Comparison of ENCODE assay signal across 17 cellular contexts in the genomic region with DNA sequence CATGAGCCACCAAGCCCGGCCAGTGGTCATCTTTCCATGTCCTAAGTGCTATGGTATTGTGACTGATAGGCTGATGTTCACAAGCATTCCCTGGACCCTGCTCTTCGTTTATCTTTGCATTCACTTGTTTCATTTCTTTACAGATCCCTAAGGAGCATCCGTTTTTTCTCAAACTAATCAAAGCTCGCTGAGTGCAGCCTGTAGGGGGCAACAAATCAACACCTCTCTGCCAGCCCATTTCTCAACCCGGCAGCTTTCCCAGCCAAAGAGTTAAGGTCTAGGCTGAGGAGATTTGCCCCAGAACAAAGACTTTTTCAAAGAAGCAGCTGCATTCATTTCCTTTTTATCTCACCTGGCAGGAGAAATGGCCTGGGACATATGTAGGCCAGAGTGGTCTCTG. TPM values are rescaled to one million over a fixed set of nuclear protein-coding genes. Genes with fewer than 3 reads are reported as not detected.
DNase-seq lines count a peak whose midpoint lies in the region; ATAC-seq, FAIRE-seq and TF ChIP-seq lines count a peak whose summit lies in the region.
"Had no signal": no experiment of that assay in that cellular context is flagged by ENCODE, and none has a peak within 500 bp of the region (broad histone marks: within the 10 kb centered on the region; RNA-seq: fewer than 3 reads in every experiment).

No MANE protein-coding gene starts in this region.

- ATAC-seq in omental fat pad (ENCODE audit: low FRiP score) = no peak
- ATAC-seq: natural killer cell; stimulated activated naive CD8-positive, alpha-beta T cell treated with anti-CD3 and anti-CD28 coated beads, Interleukin-15, amount 100 ng/mL, for 72 hours had no signal

- no peaks in the 10 kb centered on the region for H3K27me3 Mint-ChIP-seq in osteocyte (ENCODE audit: unreplicated experiment)
- H3K27me3 Mint-ChIP-seq: stimulated activated naive CD8-positive, alpha-beta T cell treated with anti-CD3 and anti-CD28 coated beads, Interleukin-15, amount 100 ng/mL, for 72 hours had no signal

- no peaks in the 10 kb centered on the region for H3K9me3 Mint-ChIP-seq in osteocyte (ENCODE audit: unreplicated experiment)
- H3K9me3 Mint-ChIP-seq: natural killer cell; stimulated activated naive CD8-positive, alpha-beta T cell treated with anti-CD3 and anti-CD28 coated beads, Interleukin-15, amount 100 ng/mL, for 72 hours had no signal

- H3K36me3 ChIP-seq in bronchial epithelial cell (ENCODE audit: control insufficient read depth, insufficient read depth, low read length) = no peaks in the 10 kb centered on the region

- H3K36me3 Mint-ChIP-seq in osteocyte (ENCODE audit: unreplicated experiment) = no peaks in the 10 kb centered on the region
- H3K36me3 Mint-ChIP-seq: activated naive CD4-positive, alpha-beta T cell treated with anti-CD3 and anti-CD28 coated beads, Interleukin-2, amount 10 ng/mL, durations not matched to agents 7 days and 5 days; natural killer cell had no signal

- H3K27me3 ChIP-seq in bronchial epithelial cell (ENCODE audit: control insufficient read depth, insufficient read depth, low read length) = no peaks in the 10 kb centered on the region

- no peak for FAIRE-seq in bronchial epithelial cell (lab: Jason Lieb, UNC)
- FAIRE-seq: G401.6 had no signal

- no peak overlapping the region for H3K4me3 ChIP-seq in bronchial epithelial cell (ENCODE audit: low read depth, low read length)

- no peak overlapping the region for H3K27ac Mint-ChIP-seq in osteocyte (ENCODE audit: unreplicated experiment)
- H3K27ac Mint-ChIP-seq: activated naive CD4-positive, alpha-beta T cell treated with anti-CD3 and anti-CD28 coated beads, Interleukin-2, amount 10 ng/mL, durations not matched to agents 7 days and 5 days; natural killer cell; stimulated activated naive CD8-positive, alpha-beta T cell treated with anti-CD3 and anti-CD28 coated beads, Interleukin-15, amount 100 ng/mL, for 72 hours had no signal

- DNase-seq in DMS53 (lab: John Stamatoyannopoulos, UW) = peak; percentile 52
- no peak for DNase-seq in DMS53 treated with DMSO at 0.1 percent for 48 hours (lab: John Stamatoyannopoulos, UW; ENCODE audit: unreplicated experiment)
- DNase-seq in Kasumi-1 (lab: John Stamatoyannopoulos, UW) = peak; percentile 9 to 11
- no peak for DNase-seq in bronchial epithelial cell (ENCODE audit: low read depth)
- DNase-seq in osteocyte (ENCODE audit: extremely low spot score, unreplicated experiment) = no peak
- no peak for DNase-seq in NCI-H2029 (lab: John Stamatoyannopoulos, UW)
- no peak for DNase-seq in NCI-H1694 treated with DMSO at 0.1 percent for 48 hours (lab: John Stamatoyannopoulos, UW)
- DNase-seq in omental fat pad (ENCODE audit: low spot score) = no peak
- DNase-seq: activated CD4-positive, alpha-beta T cell treated with anti-CD3 and anti-CD28 coated beads for 48 hours; activated naive CD4-positive, alpha-beta T cell treated with anti-CD3 and anti-CD28 coated beads, Interleukin-2, amount 10 ng/mL, durations not matched to agents 7 days and 5 days; effector memory CD4-positive, alpha-beta T cell; natural killer cell; NCI-H2171; SHP77 treated with DMSO at 0.1 percent for 48 hours; stimulated activated naive CD8-positive, alpha-beta T cell treated with anti-CD3 and anti-CD28 coated beads, Interleukin-15, amount 100 ng/mL, for 72 hours had no signal

- TF ChIP-seq CTCF in bronchial epithelial cell (IDR thresholded peaks at IDR 0.05; ENCODE audit: insufficient read depth, low read length, severe bottlenecking) (peak; percentile 29), osteocyte (IDR thresholded peaks at IDR 0.05) (peak; percentile 33), omental fat pad (IDR thresholded peaks at IDR 0.05) (no peak)

- peaks cover 9% of the 10 kb centered on the region for H3K4me1 Mint-ChIP-seq in osteocyte (ENCODE audit: unreplicated experiment)

- no peak overlapping the region for H3K4me3 Mint-ChIP-seq in osteocyte (ENCODE audit: unreplicated experiment)
- H3K4me3 Mint-ChIP-seq: activated naive CD4-positive, alpha-beta T cell treated with anti-CD3 and anti-CD28 coated beads, Interleukin-2, amount 10 ng/mL, durations not matched to agents 7 days and 5 days; stimulated activated naive CD8-positive, alpha-beta T cell treated with anti-CD3 and anti-CD28 coated beads, Interleukin-15, amount 100 ng/mL, for 72 hours had no signal

RNA-seq across cellular contexts. Expression of a gene that starts 12.1 kb away (rescaled TPM):
- total RNA-seq in bronchial epithelial cell = 0.79 and 1.3 TPM in 2 replicates
- 0.94 and 0.97 TPM in 2 replicates for total RNA-seq in osteocyte
- total RNA-seq in omental fat pad = 1 to 10 TPM in 3 of 4 donors, not detected in 1; 1.3 to 2.4 (median 1.4) TPM

RNA-seq across cellular contexts. Expression of a gene that starts 13.4 kb away (rescaled TPM):
- not detected in 2 replicates for total RNA-seq in bronchial epithelial cell
- total RNA-seq in osteocyte = 0.67 and 1.2 TPM in 2 replicates
- not detected for total RNA-seq in omental fat pad
- total RNA-seq: A172 had no signal

RNA-seq across cellular contexts. Expression of a gene that starts 21.2 kb away (rescaled TPM):
- total RNA-seq in bronchial epithelial cell = under 0.01 and 564 TPM in 2 replicates
- 2,875 and 3,252 TPM in 2 replicates for total RNA-seq in osteocyte
- under 1 TPM in 2 of 4 donors, not detected in 2; under 0.01 TPM for total RNA-seq in omental fat pad

RNA-seq across cellular contexts. Expression of a gene that starts 22.5 kb away (rescaled TPM):
- total RNA-seq in bronchial epithelial cell (under 0.01 and 383 TPM in 2 replicates), osteocyte (6,059 and 6,780 TPM in 2 replicates), omental fat pad (under 1 TPM; under 0.01 TPM)

RNA-seq across cellular contexts. Expression of a gene that starts 48.7 kb away (rescaled TPM):
- total RNA-seq in bronchial epithelial cell (28.0 and 29.5 TPM in 2 replicates), osteocyte (76.7 and 79.9 TPM in 2 replicates), omental fat pad (100 to 1,000 TPM in 1 of 4 donors, 10 to 100 TPM in 3; 40.0 to 151 (median 73.1) TPM)

Comparison
In these comparisons a context has a peak if more than half of its experiments do, and no peak if none do; other contexts are left out.
1. DNase-seq: peak in DMS53 (single experiment) and Kasumi-1 (2 of 2); none in DMS53 treated with DMSO at 0.1 percent for 48 hours (single experiment), bronchial epithelial cell (single experiment), osteocyte (single experiment), NCI-H2029 (single experiment), NCI-H1694 treated with DMSO at 0.1 percent for 48 hours (single experiment) and omental fat pad (single experiment).
2. CTCF ChIP-seq: peak in bronchial epithelial cell (single experiment) and osteocyte (single experiment); none in omental fat pad (0 of 3).